ENCODE assay signal across 8 cellular contexts in genomic region chr20:37178839-37179670, GRCh38. TPM values are rescaled to one million over a fixed set of nuclear protein-coding genes. Genes with fewer than 3 reads are reported as not detected.
DNase-seq lines count a peak whose midpoint lies in the region; ATAC-seq and TF ChIP-seq lines count a peak whose summit lies in the region.

Gene MROH8 (minus strand): TSS chr20:37179548.
Gene RPN2 (plus strand): TSS chr20:37179330. CDS start chr20:37179357, 27 bp downstream.

- peak within 1 kb of the TSS; percentile 79 for H3K4me3 ChIP-seq in GM12864 (ENCODE audit: low read depth, low read length)
- H3K4me3 ChIP-seq in thymus (ENCODE audit: low read length) = peak within 1 kb of the TSS; percentile 84

- peak; percentile 92 for DNase-seq in GM12864 (ENCODE audit: low read depth)
- DNase-seq in NCI-H1105 treated with DMSO at 0.1 percent for 48 hours (lab: John Stamatoyannopoulos, UW) = peak; percentile 98
- DNase-seq in SKM-1 treated with dmso at 0.1 percent for 144 hours (lab: John Stamatoyannopoulos, UW; ENCODE audit: unreplicated experiment) = peak; percentile 96
- DNase-seq in activated naive CD8-positive, alpha-beta T cell treated with anti-CD3 and anti-CD28 coated beads, Interleukin-2, amount 10 ng/mL, durations not matched to agents 7 days and 5 days = peak; percentile 92
- peak; percentile 98 to 100 (median 99) for DNase-seq in head of caudate nucleus
- DNase-seq in osteocyte (ENCODE audit: extremely low spot score, unreplicated experiment) = peak; percentile 99

- POLR2A ChIA-PET in activated naive CD8-positive, alpha-beta T cell treated with anti-CD3 and anti-CD28 coated beads, Interleukin-2, amount 10 ng/mL, durations not matched to agents 7 days and 5 days (lab: Charles Lee) = interaction anchor here (0.6 to 3.1 kb wide), 16 partner anchors 11 to 1452 kb away, joined by 3 to 49 read pairs (median 4); partner anchors contain the start of genes AAR2, RBL1 and SCAND1

- peaks cover 24% of the 10 kb centered on the region for H3K4me1 Mint-ChIP-seq in activated naive CD8-positive, alpha-beta T cell treated with anti-CD3 and anti-CD28 coated beads, Interleukin-2, amount 10 ng/mL, durations not matched to agents 7 days and 5 days
- peaks cover 26% of the 10 kb centered on the region for H3K4me1 Mint-ChIP-seq in osteocyte (ENCODE audit: unreplicated experiment)

- intact Hi-C loops in head of caudate nucleus (cut with DNase I) = loop anchor here (5.0 kb wide), 1 partner anchor 82 kb away; the partner anchor contains the start of gene RBL1

- H3K27ac Mint-ChIP-seq in activated naive CD8-positive, alpha-beta T cell treated with anti-CD3 and anti-CD28 coated beads, Interleukin-2, amount 10 ng/mL, durations not matched to agents 7 days and 5 days = peak within 1 kb of the TSS; percentile 95
- H3K27ac Mint-ChIP-seq in osteocyte (ENCODE audit: unreplicated experiment) = peak within 1 kb of the TSS; percentile 99

- H3K36me3 ChIP-seq in thymus (ENCODE audit: control insufficient read depth, insufficient read depth) = peaks cover 3% of the 10 kb centered on the region

- no peaks in the 10 kb centered on the region for H3K27me3 Mint-ChIP-seq in activated naive CD8-positive, alpha-beta T cell treated with anti-CD3 and anti-CD28 coated beads, Interleukin-2, amount 10 ng/mL, durations not matched to agents 7 days and 5 days
- H3K27me3 Mint-ChIP-seq in osteocyte (ENCODE audit: unreplicated experiment) = no peaks in the 10 kb centered on the region

- WGBS in thymus = under 1% methylated on average over 77 of the region's 77 CpGs

- peaks cover 16% of the 10 kb centered on the region for H3K36me3 Mint-ChIP-seq in activated naive CD8-positive, alpha-beta T cell treated with anti-CD3 and anti-CD28 coated beads, Interleukin-2, amount 10 ng/mL, durations not matched to agents 7 days and 5 days
- H3K36me3 Mint-ChIP-seq in osteocyte (ENCODE audit: unreplicated experiment) = peaks cover 3% of the 10 kb centered on the region

- peak within 1 kb of the TSS; percentile 94 for H3K4me3 Mint-ChIP-seq in activated naive CD8-positive, alpha-beta T cell treated with anti-CD3 and anti-CD28 coated beads, Interleukin-2, amount 10 ng/mL, durations not matched to agents 7 days and 5 days
- H3K4me3 Mint-ChIP-seq in osteocyte (ENCODE audit: unreplicated experiment) = peak within 1 kb of the TSS; percentile 95

- H3K9me3 Mint-ChIP-seq in activated naive CD8-positive, alpha-beta T cell treated with anti-CD3 and anti-CD28 coated beads, Interleukin-2, amount 10 ng/mL, durations not matched to agents 7 days and 5 days = peaks cover 2% of the 10 kb centered on the region
- no peaks in the 10 kb centered on the region for H3K9me3 Mint-ChIP-seq in osteocyte (ENCODE audit: unreplicated experiment)

- peaks cover 13% of the 10 kb centered on the region for H3K4me1 ChIP-seq in thymus (ENCODE audit: control insufficient read depth, insufficient read depth, low read length)

- H3K27ac ChIP-seq in thymus (ENCODE audit: low read depth) = peak within 1 kb of the TSS; percentile 92

- TF ChIP-seq CTCF in GM12864 (IDR thresholded peaks at IDR 0.05; ENCODE audit: low read depth, low read length, missing control alignments) = no peak
- no peak for TF ChIP-seq CTCF in osteocyte (IDR thresholded peaks at IDR 0.05)

- H3K27me3 ChIP-seq in thymus (ENCODE audit: control insufficient read depth, insufficient read depth) = no peaks in the 10 kb centered on the region

- H3K9me3 ChIP-seq in thymus (ENCODE audit: control insufficient read depth) = no peaks in the 10 kb centered on the region

- peak; percentile 94 for ATAC-seq in HG02678 (IDR thresholded peaks at IDR 0.05; ENCODE audit: unreplicated experiment)
- peak; percentile 96 for ATAC-seq in activated naive CD8-positive, alpha-beta T cell treated with anti-CD3 and anti-CD28 coated beads, Interleukin-2, amount 10 ng/mL, durations not matched to agents 7 days and 5 days (ENCODE audit: low read depth)

RNA-seq across cellular contexts. Expression of gene MROH8, which starts in this region (rescaled TPM):
- 1 to 10 TPM; 2.0 to 2.5 TPM for total RNA-seq in activated naive CD8-positive, alpha-beta T cell treated with anti-CD3 and anti-CD28 coated beads, Interleukin-2, amount 10 ng/mL, durations not matched to agents 7 days and 5 days
- 1.5 and 3.2 TPM in 2 replicates for total RNA-seq in osteocyte
- polyA plus RNA-seq in thymus = 3.2 TPM

RNA-seq across cellular contexts. Expression of gene RPN2, which starts in this region (rescaled TPM):
- total RNA-seq in activated naive CD8-positive, alpha-beta T cell treated with anti-CD3 and anti-CD28 coated beads, Interleukin-2, amount 10 ng/mL, durations not matched to agents 7 days and 5 days = 100 to 1,000 TPM; 126 to 135 TPM
- 167 and 168 TPM in 2 replicates for total RNA-seq in osteocyte
- 70.0 TPM for polyA plus RNA-seq in thymus

Comparison
In these comparisons a context has a peak if more than half of its experiments do, and no peak if none do; other contexts are left out.
1. Peak in every context shown above with its lines: DNase-seq, ATAC-seq, H3K4me3 ChIP-seq and H3K27ac ChIP-seq.